In the genomic region with DNA sequence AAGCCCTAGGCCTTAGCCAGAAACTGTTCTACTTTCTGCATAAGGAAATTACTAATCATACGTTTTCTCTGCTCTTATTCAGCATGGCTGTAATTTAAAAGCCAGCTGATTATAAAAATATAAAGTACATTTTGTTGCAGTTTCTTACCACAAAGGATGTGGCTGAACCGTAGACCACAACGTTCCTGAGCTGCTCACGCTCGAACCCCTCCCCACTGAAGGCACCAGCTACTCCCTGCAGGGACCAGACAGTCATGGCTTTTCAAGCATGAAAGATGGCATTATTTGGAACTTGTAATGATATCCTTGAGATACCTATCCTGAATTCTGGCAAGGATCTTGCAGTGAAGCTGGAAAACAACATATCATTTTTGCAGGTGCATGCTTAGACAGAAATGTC, we compare ENCODE assay signal across 11 cellular contexts.
A peak's percentile ranks its signal among the peaks of the same experiment; 100 is the strongest.
DNase-seq lines count a peak whose midpoint lies in the region; ATAC-seq, FAIRE-seq and TF ChIP-seq lines count a peak whose summit lies in the region.
"Had no signal": no experiment of that assay in that cellular context is flagged by ENCODE, and none has a peak within 500 bp of the region (broad histone marks: within the 10 kb centered on the region; RNA-seq: fewer than 3 reads in every experiment).

No MANE protein-coding gene starts in this region.

- FAIRE-seq in frontal cortex (lab: Jason Lieb, UNC) = no peak

- no TSS peak for BruUV-seq in Caco-2 (replicated peaks; lab: Mats Ljungman, UMichigan)

- CTCF ChIA-PET in Caco-2 (lab: Charles Lee) = no interaction called here

- no peaks in the 10 kb centered on the region for H3K27me3 Mint-ChIP-seq in Caco-2 (ENCODE audit: insufficient read depth, unreplicated experiment)
- no peaks in the 10 kb centered on the region for H3K27me3 Mint-ChIP-seq in activated T-helper 17 cell treated with anti-CD3 and anti-CD28 coated beads, Interleukin-2, amount 50 U/mL, for 72 hours

- H3K4me1 Mint-ChIP-seq in Caco-2 (ENCODE audit: low read depth, unreplicated experiment) = no peaks in the 10 kb centered on the region
- no peaks in the 10 kb centered on the region for H3K4me1 Mint-ChIP-seq in activated T-helper 17 cell treated with anti-CD3 and anti-CD28 coated beads, Interleukin-2, amount 50 U/mL, for 72 hours

- ATAC-seq in activated T-helper 17 cell treated with anti-CD3 and anti-CD28 coated beads, Interleukin-2, amount 50 U/mL, for 72 hours (replicated peaks) = peak; percentile 45
- ATAC-seq in HG03097 (IDR thresholded peaks at IDR 0.05; ENCODE audit: low FRiP score, unreplicated experiment) (no peak), HG03520 (IDR thresholded peaks at IDR 0.05; ENCODE audit: unreplicated experiment) (no peak)

- no peak overlapping the region for H3K4me3 Mint-ChIP-seq in Caco-2 (ENCODE audit: unreplicated experiment)
- H3K4me3 Mint-ChIP-seq in activated T-helper 17 cell treated with anti-CD3 and anti-CD28 coated beads, Interleukin-2, amount 50 U/mL, for 72 hours = no peak overlapping the region
- H3K4me3 Mint-ChIP-seq: neural crest cell had no signal

- H3K27me3 ChIP-seq in Caco-2 (replicated peaks; ENCODE audit: control insufficient read depth, insufficient read depth, low read length) (no peaks in the 10 kb centered on the region), osteoblast (ENCODE audit: insufficient read depth, low read length) (no peaks in the 10 kb centered on the region)

- DNase-seq in Caco-2 = no peak
- DNase-seq in Jurkat, Clone E6-1 (ENCODE audit: low read depth, low spot score) = peak; percentile 94
- DNase-seq in osteoblast (ENCODE audit: insufficient read length, low spot score, missing footprints) = no peak
- DNase-seq in DMS153 (lab: John Stamatoyannopoulos, UW) = no peak
- DNase-seq in frontal cortex (ENCODE audit: low spot score in 2 of 2) = no peak
- DNase-seq: Karpas-422, OCI-M1 had no signal

- H3K27ac Mint-ChIP-seq in Caco-2 (ENCODE audit: unreplicated experiment) = peak overlapping the region; percentile 19
- H3K27ac Mint-ChIP-seq in activated T-helper 17 cell treated with anti-CD3 and anti-CD28 coated beads, Interleukin-2, amount 50 U/mL, for 72 hours = no peak overlapping the region

- H3K36me3 Mint-ChIP-seq in Caco-2 (ENCODE audit: insufficient read depth, unreplicated experiment) = peaks cover 21% of the 10 kb centered on the region
- peaks cover 6% of the 10 kb centered on the region for H3K36me3 Mint-ChIP-seq in activated T-helper 17 cell treated with anti-CD3 and anti-CD28 coated beads, Interleukin-2, amount 50 U/mL, for 72 hours (ENCODE audit: low read depth)

- H3K9me3 ChIP-seq in Caco-2 = no peaks in the 10 kb centered on the region
- H3K9me3 ChIP-seq in osteoblast (ENCODE audit: low read depth, low read length) = no peaks in the 10 kb centered on the region

- H2AFZ ChIP-seq in osteoblast (ENCODE audit: low read length) = no peak overlapping the region

- peak overlapping the region; percentile 4 for H3K27ac ChIP-seq in osteoblast (ENCODE audit: low read depth, low read length)

- no peak overlapping the region for H3K4me3 ChIP-seq in Caco-2 (ENCODE audit: low read depth, low read length)
- H3K4me3 ChIP-seq in Jurkat, Clone E6-1 (ENCODE audit: low read length) = peak overlapping the region; percentile 43
- no peak overlapping the region for H3K4me3 ChIP-seq in osteoblast (ENCODE audit: insufficient read depth, low read length)

- H3K4me2 ChIP-seq in osteoblast (ENCODE audit: insufficient read depth, low read length) = no peak overlapping the region

- no peaks in the 10 kb centered on the region for H3K9me3 Mint-ChIP-seq in Caco-2 (ENCODE audit: unreplicated experiment)
- H3K9me3 Mint-ChIP-seq in activated T-helper 17 cell treated with anti-CD3 and anti-CD28 coated beads, Interleukin-2, amount 50 U/mL, for 72 hours = no peaks in the 10 kb centered on the region
- H3K9me3 Mint-ChIP-seq: neural crest cell had no signal

- H3K36me3 ChIP-seq in Caco-2 (ENCODE audit: control insufficient read depth, insufficient read depth, low read length) (no peaks in the 10 kb centered on the region; the same call in none of the 2 replicates), osteoblast (ENCODE audit: insufficient read depth, low read length) (peaks cover 25% of the 10 kb centered on the region)

- peaks cover 4% of the 10 kb centered on the region for H4K20me1 ChIP-seq in osteoblast (ENCODE audit: insufficient read depth, low read length)

- POLR2A ChIA-PET in Caco-2 (lab: Charles Lee) = no interaction called here

- 0 out of 2 replicates have a peak, but pooled peaks cover 8% of the 10 kb centered on the region for H3K4me1 ChIP-seq in Caco-2
- peaks cover 29% of the 10 kb centered on the region for H3K4me1 ChIP-seq in osteoblast (ENCODE audit: insufficient read depth, low read length)

- TF ChIP-seq CTCF in Caco-2 (IDR thresholded peaks at IDR 0.05; ENCODE audit: insufficient read depth in 1 of 2, low read depth in 1 of 2, low read length in 1 of 2, severe bottlenecking in 1 of 2, unreplicated experiment in 1 of 2) (no peak), osteoblast (IDR thresholded peaks at IDR 0.05; ENCODE audit: extremely low read depth, low read depth, low read length) (no peak)

- no peaks in the 10 kb centered on the region for H3K79me2 ChIP-seq in osteoblast (ENCODE audit: insufficient read depth, low read length)

- intact Hi-C loops in Caco-2 (cut with micrococcal nuclease; ENCODE audit: unreplicated experiment) = no loop called here
